ENCODE assay signal across 20 cellular contexts in the genomic region with DNA sequence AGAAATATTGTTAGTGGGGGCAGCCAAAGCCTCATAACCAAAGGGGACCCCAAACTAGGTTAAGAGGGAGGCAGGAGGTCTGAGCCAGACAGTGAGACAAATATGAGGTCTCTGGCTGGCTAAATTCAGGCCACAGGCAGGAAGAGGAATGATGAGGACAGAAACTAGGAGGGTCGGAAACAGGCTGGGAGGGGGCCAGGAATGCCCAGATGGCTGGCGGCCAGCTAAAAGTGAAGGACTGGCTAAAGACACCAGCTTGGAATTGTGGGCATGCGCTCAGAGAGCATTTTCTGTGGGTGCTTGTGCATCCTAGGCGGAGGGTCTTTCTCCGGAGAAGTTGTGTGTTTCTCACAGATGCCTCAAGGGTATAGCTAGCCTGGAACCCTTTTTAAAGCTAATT.
"Had no signal": no experiment of that assay in that cellular context is flagged by ENCODE, and none has a peak within 500 bp of the region (broad histone marks: within the 10 kb centered on the region; RNA-seq: fewer than 3 reads in every experiment).

No MANE protein-coding gene starts in this region.

- H3K27ac ChIP-seq: VCaP had no signal

- H3K4me3 Mint-ChIP-seq: activated CD4-positive, alpha-beta memory T cell treated with anti-CD3 and anti-CD28 coated beads, Interleukin-2, amount 10 ng/mL, durations not matched to agents 7 days and 5 days; activated naive CD4-positive, alpha-beta T cell treated with anti-CD3 and anti-CD28 coated beads for 36 hours; activated naive CD8-positive, alpha-beta T cell; activated T-helper 17 cell treated with anti-CD3 and anti-CD28 coated beads, Interleukin-2, amount 50 U/mL, for 72 hours had no signal

- FAIRE-seq: bronchial epithelial cell, RCC 7860 had no signal

- DNase-seq: activated CD4-positive, alpha-beta memory T cell treated with anti-CD3 and anti-CD28 coated beads, Interleukin-2, amount 10 ng/mL, durations not matched to agents 7 days and 5 days; activated CD4-positive, alpha-beta T cell treated with anti-CD3 and anti-CD28 coated beads, Interleukin-2, amount 50 U/mL, for 1 hour; activated CD4-positive, CD25-positive, alpha-beta regulatory T cell; activated gamma-delta T cell; activated naive CD4-positive, alpha-beta T cell treated with anti-CD3 and anti-CD28 coated beads for 36 hours; activated T-cell treated with anti-CD3 and anti-CD28 coated beads for 4 hours; activated T-cell treated with anti-CD3 and anti-CD28 coated beads, Interleukin-2, amount 50 U/mL, for 48 hours; MM.1S; NCI-H146; NCI-H187 treated with DMSO at 0.1 percent for 48 hours; NCI-H2081 treated with DMSO at 0.1 percent for 48 hours; NCI-H524; PC-3; SHP77; T-helper 2 cell had no signal

- H3K27me3 Mint-ChIP-seq: activated CD4-positive, alpha-beta memory T cell treated with anti-CD3 and anti-CD28 coated beads, Interleukin-2, amount 10 ng/mL, durations not matched to agents 7 days and 5 days; activated naive CD8-positive, alpha-beta T cell; activated T-helper 17 cell treated with anti-CD3 and anti-CD28 coated beads, Interleukin-2, amount 50 U/mL, for 72 hours had no signal

- H3K27ac Mint-ChIP-seq: activated CD4-positive, alpha-beta memory T cell treated with anti-CD3 and anti-CD28 coated beads, Interleukin-2, amount 10 ng/mL, durations not matched to agents 7 days and 5 days; activated naive CD4-positive, alpha-beta T cell treated with anti-CD3 and anti-CD28 coated beads for 36 hours; activated naive CD8-positive, alpha-beta T cell; activated T-helper 17 cell treated with anti-CD3 and anti-CD28 coated beads, Interleukin-2, amount 50 U/mL, for 72 hours had no signal

- H3K9me3 Mint-ChIP-seq: activated naive CD4-positive, alpha-beta T cell treated with anti-CD3 and anti-CD28 coated beads for 36 hours had no signal
